ENCODE assay signal across 8 cellular contexts in the genomic region with DNA sequence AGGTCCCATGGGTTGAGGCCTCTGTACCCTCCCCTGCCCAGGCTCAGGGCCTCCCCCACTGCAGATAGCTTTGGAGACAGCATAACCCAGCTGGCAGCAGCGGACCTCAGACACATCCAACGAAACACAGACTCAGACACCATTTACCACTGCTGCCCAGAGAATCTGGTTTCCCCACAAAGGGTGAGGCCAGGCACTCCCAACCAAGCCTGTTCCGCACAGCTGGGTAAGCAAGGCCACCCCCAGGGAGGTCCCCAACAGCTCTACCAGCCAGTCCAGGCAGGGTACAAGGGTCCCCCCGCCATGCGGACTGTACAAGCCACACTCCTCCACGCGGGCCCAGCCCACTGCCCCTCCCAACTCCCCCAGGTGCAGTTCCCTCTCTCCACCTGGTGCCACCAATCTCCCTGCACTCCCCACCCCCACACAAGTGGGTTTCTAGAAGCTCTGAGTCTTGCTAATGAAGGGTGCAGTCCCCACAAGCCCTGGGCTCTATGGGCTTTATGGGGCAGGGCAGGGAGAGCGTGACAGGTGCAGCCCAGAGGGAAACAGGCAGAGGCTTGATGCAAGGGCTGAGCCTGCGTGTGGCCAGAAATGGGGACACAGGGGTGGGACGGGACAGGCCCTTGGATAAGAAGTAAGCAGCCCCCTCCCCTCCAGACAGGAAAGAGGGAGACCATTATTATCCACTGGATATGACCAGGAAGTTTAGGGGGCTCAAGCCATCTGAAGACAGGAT.
DNase-seq lines count a peak whose midpoint lies in the region; ATAC-seq and TF ChIP-seq lines count a peak whose summit lies in the region.

No MANE protein-coding gene starts in this region.

- no peaks in the 10 kb centered on the region for H3K27me3 ChIP-seq in duodenal mucosa (ENCODE audit: control insufficient read depth in 1 of 2, insufficient read depth in 2 of 2, low read length in 2 of 2)
- H3K27me3 ChIP-seq in parathyroid adenoma (ENCODE audit: control insufficient read depth, insufficient read depth, low read length), result no peaks in the 10 kb centered on the region

- no peak for TF ChIP-seq CTCF in NB4 (IDR thresholded peaks at IDR 0.05; ENCODE audit: low read depth, low read length)
- TF ChIP-seq CTCF in parathyroid adenoma (IDR thresholded peaks at IDR 0.05), result no peak

- H3K9ac ChIP-seq in duodenal mucosa (ENCODE audit: low read depth in 1 of 2, low read length in 2 of 2) (peak overlapping the region; percentile 59), parathyroid adenoma (no peak overlapping the region)

- no peaks in the 10 kb centered on the region for H3K79me2 ChIP-seq in parathyroid adenoma

- peaks cover 58 to 68% of the 10 kb centered on the region in 2 donors for H3K4me1 ChIP-seq in duodenal mucosa (ENCODE audit: control insufficient read depth in 1 of 2, insufficient read depth in 2 of 2, low read length in 2 of 2)
- H3K4me1 ChIP-seq in parathyroid adenoma, result no peaks in the 10 kb centered on the region

- H2AFZ ChIP-seq in parathyroid adenoma, result no peak overlapping the region

- H3K36me3 ChIP-seq in duodenal mucosa (ENCODE audit: control insufficient read depth in 1 of 2, insufficient read depth in 2 of 2, low read length in 2 of 2) (no peaks in the 10 kb centered on the region), parathyroid adenoma (ENCODE audit: control insufficient read depth, insufficient read depth, low read length) (no peaks in the 10 kb centered on the region)

- no peaks in the 10 kb centered on the region for H3K9me3 ChIP-seq in duodenal mucosa (ENCODE audit: control insufficient read depth in 1 of 2, low read length in 2 of 2)
- no peaks in the 10 kb centered on the region for H3K9me3 ChIP-seq in parathyroid adenoma (ENCODE audit: control insufficient read depth, low read length)

- peak; percentile 40 for ATAC-seq in GM21576 (IDR thresholded peaks at IDR 0.05; ENCODE audit: unreplicated experiment)

- DNase-seq in NB4 (ENCODE audit: low read depth) (peak; percentile 64), globus pallidus (ENCODE audit: low spot score) (no peak), NCI-H1105 treated with DMSO at 0.1 percent for 48 hours (lab: John Stamatoyannopoulos, UW) (no peak), retina (no peak)

- TF ChIP-seq POLR2A in GM10847 (IDR thresholded peaks at IDR 0.05; ENCODE audit: extremely low read depth, insufficient read length), result peak; percentile 26
- TF ChIP-seq POLR2A in NB4 (IDR thresholded peaks at IDR 0.05; ENCODE audit: extremely low read depth, insufficient read length), result no peak

- H3K4me3 ChIP-seq in NB4 (ENCODE audit: low read depth, low read length), result peak overlapping the region; percentile 16
- peak overlapping the region; percentile 41 to 68 for H3K4me3 ChIP-seq in duodenal mucosa (ENCODE audit: low read depth in 1 of 2, low read length in 2 of 2)
- H3K4me3 ChIP-seq in parathyroid adenoma (ENCODE audit: low read depth, low read length), result no peak overlapping the region

- H3K4me2 ChIP-seq in parathyroid adenoma (ENCODE audit: low read length), result no peak overlapping the region

- H3K27ac ChIP-seq in duodenal mucosa (ENCODE audit: low read depth, low read length) (peak overlapping the region; percentile 74), parathyroid adenoma (peak overlapping the region; percentile 66)
